Comparison of ENCODE assay signal across 1 cellular context in the genomic region with DNA sequence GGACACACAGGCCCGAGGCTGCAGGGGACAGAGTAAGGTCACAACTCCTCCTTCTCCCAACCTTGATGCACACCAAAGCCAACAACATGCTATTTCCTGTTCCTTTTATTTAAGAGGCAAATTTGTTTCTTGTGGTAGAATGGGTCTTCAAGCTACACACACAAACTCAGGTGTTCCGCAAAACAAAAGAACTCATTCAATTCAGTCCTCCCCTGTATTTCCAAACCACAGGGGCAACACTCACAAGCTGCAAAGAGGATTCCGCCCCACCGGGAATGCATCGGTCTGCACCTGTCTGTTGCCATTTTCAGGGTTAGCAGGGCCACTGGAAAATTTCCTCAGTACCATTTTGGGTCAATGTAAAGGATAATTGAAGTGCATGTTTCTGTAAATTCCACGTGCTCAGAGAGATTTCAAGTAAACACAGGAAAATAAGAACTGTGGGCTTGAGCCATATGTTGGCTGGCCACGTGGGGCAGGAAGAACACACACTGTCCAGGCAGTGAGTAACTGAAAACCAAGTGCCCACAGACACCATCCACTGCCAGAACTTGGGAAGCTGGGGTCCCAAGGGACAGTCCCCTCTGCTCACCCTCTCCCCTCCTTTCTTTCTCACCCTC.
TF ChIP-seq lines count a peak whose summit lies in the region.

No MANE protein-coding gene starts in this region.

TF ChIP-seq in GM23338, 12 proteins besides CTCF, POLR2A, EP300 and RAD21 (continued from another document):
- TF ChIP-seq, protein P1, sequence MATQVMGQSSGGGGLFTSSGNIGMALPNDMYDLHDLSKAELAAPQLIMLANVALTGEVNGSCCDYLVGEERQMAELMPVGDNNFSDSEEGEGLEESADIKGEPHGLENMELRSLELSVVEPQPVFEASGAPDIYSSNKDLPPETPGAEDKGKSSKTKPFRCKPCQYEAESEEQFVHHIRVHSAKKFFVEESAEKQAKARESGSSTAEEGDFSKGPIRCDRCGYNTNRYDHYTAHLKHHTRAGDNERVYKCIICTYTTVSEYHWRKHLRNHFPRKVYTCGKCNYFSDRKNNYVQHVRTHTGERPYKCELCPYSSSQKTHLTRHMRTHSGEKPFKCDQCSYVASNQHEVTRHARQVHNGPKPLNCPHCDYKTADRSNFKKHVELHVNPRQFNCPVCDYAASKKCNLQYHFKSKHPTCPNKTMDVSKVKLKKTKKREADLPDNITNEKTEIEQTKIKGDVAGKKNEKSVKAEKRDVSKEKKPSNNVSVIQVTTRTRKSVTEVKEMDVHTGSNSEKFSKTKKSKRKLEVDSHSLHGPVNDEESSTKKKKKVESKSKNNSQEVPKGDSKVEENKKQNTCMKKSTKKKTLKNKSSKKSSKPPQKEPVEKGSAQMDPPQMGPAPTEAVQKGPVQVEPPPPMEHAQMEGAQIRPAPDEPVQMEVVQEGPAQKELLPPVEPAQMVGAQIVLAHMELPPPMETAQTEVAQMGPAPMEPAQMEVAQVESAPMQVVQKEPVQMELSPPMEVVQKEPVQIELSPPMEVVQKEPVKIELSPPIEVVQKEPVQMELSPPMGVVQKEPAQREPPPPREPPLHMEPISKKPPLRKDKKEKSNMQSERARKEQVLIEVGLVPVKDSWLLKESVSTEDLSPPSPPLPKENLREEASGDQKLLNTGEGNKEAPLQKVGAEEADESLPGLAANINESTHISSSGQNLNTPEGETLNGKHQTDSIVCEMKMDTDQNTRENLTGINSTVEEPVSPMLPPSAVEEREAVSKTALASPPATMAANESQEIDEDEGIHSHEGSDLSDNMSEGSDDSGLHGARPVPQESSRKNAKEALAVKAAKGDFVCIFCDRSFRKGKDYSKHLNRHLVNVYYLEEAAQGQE (IDR thresholded peaks at IDR 0.05; ENCODE audit: unreplicated experiment): no peak
